ENCODE assay signal across 33 cellular contexts in the genomic region with DNA sequence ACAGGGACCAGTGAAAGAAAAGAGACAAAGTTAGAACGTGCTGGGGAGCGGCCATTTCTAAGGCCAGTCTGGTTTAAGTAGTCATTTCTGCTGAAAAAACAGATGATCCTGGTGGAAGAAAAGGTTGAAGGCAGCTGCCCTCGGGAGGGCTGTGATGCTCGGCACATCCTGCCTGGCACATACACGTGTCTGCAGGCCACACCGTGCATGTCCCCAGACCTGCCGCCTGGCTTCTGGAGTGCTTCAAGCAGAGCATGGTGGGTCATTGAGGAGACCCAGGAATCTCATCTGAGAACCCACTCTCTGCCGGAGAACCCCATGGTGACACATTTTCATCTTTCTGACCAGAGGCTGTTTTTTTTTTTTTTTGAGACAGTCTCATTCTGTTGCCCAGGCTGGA. TPM values are rescaled to one million over a fixed set of nuclear protein-coding genes. Genes with fewer than 3 reads are reported as not detected.
A peak's percentile ranks its signal among the peaks of the same experiment; 100 is the strongest.
DNase-seq lines count a peak whose midpoint lies in the region; ATAC-seq, FAIRE-seq and TF ChIP-seq lines count a peak whose summit lies in the region.
"Had no signal": no experiment of that assay in that cellular context is flagged by ENCODE, and none has a peak within 500 bp of the region (broad histone marks: within the 10 kb centered on the region; RNA-seq: fewer than 3 reads in every experiment).

No MANE protein-coding gene starts in this region.

- FAIRE-seq in frontal cortex (lab: Jason Lieb, UNC): no peak
- FAIRE-seq: A549, GM12891, HTR-8/SVneo had no signal

- H3K18ac ChIP-seq in neuronal stem cell (ENCODE audit: low read length): peak overlapping the region; percentile 13

- no peak overlapping the region for H4K91ac ChIP-seq in neuronal stem cell (ENCODE audit: low read depth, low read length, poor library complexity)

- H3K23ac ChIP-seq in neuronal stem cell (ENCODE audit: low read depth, low read length, poor library complexity): no peak overlapping the region

- no peaks in the 10 kb centered on the region for H3K79me1 ChIP-seq in neuronal stem cell (ENCODE audit: low read depth, low read length)

- peaks cover 44% of the 10 kb centered on the region for H3K36me3 Mint-ChIP-seq in CD8-positive, alpha-beta T cell
- H3K36me3 Mint-ChIP-seq in activated T-helper 17 cell treated with anti-CD3 and anti-CD28 coated beads, Interleukin-2, amount 50 U/mL, for 72 hours (ENCODE audit: low read depth): peaks cover 52% of the 10 kb centered on the region

- no peak overlapping the region for H3K14ac ChIP-seq in neuronal stem cell (ENCODE audit: low read length)

- intact Hi-C loops in cardiac septum (cut with DNase I): no loop called here
- intact Hi-C loops in CD8-positive, alpha-beta T cell (cut with DNase I, micrococcal nuclease): loop anchor here in 1 of 2 experiments (10.0 kb wide), 1 partner anchor 522 kb away; no protein-coding TSS in a partner anchor

- no peak for TF ChIP-seq CTCF in cardiac muscle cell (IDR thresholded peaks at IDR 0.05; ENCODE audit: low read depth, low read length)
- no peak for TF ChIP-seq CTCF in CD8-positive, alpha-beta T cell (IDR thresholded peaks at IDR 0.05)

- no peaks in the 10 kb centered on the region for H3K9me3 Mint-ChIP-seq in CD8-positive, alpha-beta T cell
- H3K9me3 Mint-ChIP-seq in activated T-helper 17 cell treated with anti-CD3 and anti-CD28 coated beads, Interleukin-2, amount 50 U/mL, for 72 hours: no peaks in the 10 kb centered on the region
- H3K9me3 Mint-ChIP-seq: CD8-positive, alpha-beta memory T cell; GM23338; HFFc6 had no signal

- H3K4me1 ChIP-seq in cardiac muscle cell (ENCODE audit: low read depth) (peaks cover 4% of the 10 kb centered on the region), neuronal stem cell (ENCODE audit: control insufficient read depth in 2 of 2, insufficient read depth in 1 of 2, low read depth in 1 of 2, low read length in 2 of 2) (no peaks in the 10 kb centered on the region)
- peaks cover 8% of the 10 kb centered on the region for H3K4me1 ChIP-seq in CD8-positive, alpha-beta T cell (ENCODE audit: insufficient read depth, low read length)

- H3K4me1 Mint-ChIP-seq in CD8-positive, alpha-beta T cell (ENCODE audit: low read depth): peaks cover 16% of the 10 kb centered on the region
- H3K4me1 Mint-ChIP-seq in activated T-helper 17 cell treated with anti-CD3 and anti-CD28 coated beads, Interleukin-2, amount 50 U/mL, for 72 hours: peaks cover 15% of the 10 kb centered on the region

- no peak for ATAC-seq in CD8-positive, alpha-beta T cell
- ATAC-seq in activated T-helper 17 cell treated with anti-CD3 and anti-CD28 coated beads, Interleukin-2, amount 50 U/mL, for 72 hours (replicated peaks): no peak
- ATAC-seq: A549, GM23338 had no signal

- peak overlapping the region; percentile 76 for H3K27ac Mint-ChIP-seq in CD8-positive, alpha-beta T cell
- H3K27ac Mint-ChIP-seq in activated T-helper 17 cell treated with anti-CD3 and anti-CD28 coated beads, Interleukin-2, amount 50 U/mL, for 72 hours: peak overlapping the region; percentile 56
- H3K27ac Mint-ChIP-seq: GM23338, HFFc6 had no signal

- no peak overlapping the region for H3K4me3 Mint-ChIP-seq in CD8-positive, alpha-beta T cell
- H3K4me3 Mint-ChIP-seq in activated T-helper 17 cell treated with anti-CD3 and anti-CD28 coated beads, Interleukin-2, amount 50 U/mL, for 72 hours: no peak overlapping the region
- H3K4me3 Mint-ChIP-seq: CD8-positive, alpha-beta memory T cell; GM23338; HFFc6 had no signal

- H2BK12ac ChIP-seq in neuronal stem cell (ENCODE audit: low read length): no peak overlapping the region

- no CpG with 5 or more reads among the region's 8 CpGs for WGBS in neuronal stem cell (ENCODE audit: extremely low coverage in 2 of 2, insufficient read length in 2 of 2, insufficient replicate concordance in 1 of 2), 2 donors

- H3K4me3 ChIP-seq in cardiac muscle cell (no peak overlapping the region), neuronal stem cell (ENCODE audit: low read length in 2 of 2) (no peak overlapping the region)
- no peak overlapping the region for H3K4me3 ChIP-seq in CD8-positive, alpha-beta T cell (ENCODE audit: low read depth, low read length)
- H3K4me3 ChIP-seq: A549, GM23338, HAP-1, MG63 had no signal

- CTCF ChIA-PET in CD8-positive, alpha-beta T cell (lab: Charles Lee): no interaction called here

- no peak overlapping the region for H4K8ac ChIP-seq in neuronal stem cell (ENCODE audit: low read depth, low read length)

- DNase-seq in cardiac muscle cell (ENCODE audit: low read depth in 1 of 2, low spot score in 1 of 2) (no peak), cardiac septum (ENCODE audit: low spot score) (no peak), neuronal stem cell (ENCODE audit: low spot score) (no peak), NCI-H82 treated with DMSO at 0.1 percent for 48 hours (lab: John Stamatoyannopoulos, UW; ENCODE audit: unreplicated experiment) (no peak), GOT3 (lab: John Stamatoyannopoulos, UW) (no peak), frontal cortex (ENCODE audit: low spot score in 2 of 2) (no peak)
- no peak for DNase-seq in CD8-positive, alpha-beta T cell
- DNase-seq: AML-193; C1 segment of cervical spinal cord; CD8-positive, alpha-beta memory T cell; DMS 273 treated with DMSO at 0.1 percent for 48 hours; DMS79; EL; GF-D8; HFFc6; KG1; MG63; NCI-H1105 treated with DMSO at 0.1 percent for 48 hours; NCI-H146; NCI-H1930; NCI-H2107; NCI-H446; NCI-H524 treated with DMSO at 0.1 percent for 48 hours; NCI-H774; NK-92 treated with Interleukin-12 subunit alpha and Interleukin-12 subunit beta, amount 100 ng/mL, for 24 hours; SHP77 had no signal

- H3K27me3 ChIP-seq in cardiac muscle cell (no peaks in the 10 kb centered on the region), neuronal stem cell (ENCODE audit: control insufficient read depth in 3 of 3, insufficient read depth in 3 of 3, low read depth in 1 of 3, low read length in 3 of 3) (no peaks in the 10 kb centered on the region)
- H3K27me3 ChIP-seq in CD8-positive, alpha-beta T cell (ENCODE audit: insufficient read depth, low read length): no peaks in the 10 kb centered on the region
- H3K27me3 ChIP-seq: MG63 had no signal

- no peak overlapping the region for H3K4ac ChIP-seq in neuronal stem cell (ENCODE audit: low read length)

- H2AK5ac ChIP-seq in neuronal stem cell (ENCODE audit: low read depth, low read length): no peak overlapping the region

- H3K9ac ChIP-seq in neuronal stem cell (ENCODE audit: low read depth, low read length, poor library complexity): no peak overlapping the region

- peak overlapping the region; percentile 16 for H3K27ac ChIP-seq in cardiac muscle cell
- no peak overlapping the region for H3K27ac ChIP-seq in CD8-positive, alpha-beta T cell (ENCODE audit: low read depth, low read length)
- H3K27ac ChIP-seq in neuronal stem cell (replicated peaks; ENCODE audit: low read length): no peak overlapping the region
- H3K27ac ChIP-seq: A549, RWPE1 had no signal

- H2BK15ac ChIP-seq in neuronal stem cell (ENCODE audit: low read length): no peak overlapping the region

- no peak overlapping the region for H2AFZ ChIP-seq in neuronal stem cell (ENCODE audit: low read length)
- H2AFZ ChIP-seq: GM23338 had no signal

- POLR2A ChIA-PET in CD8-positive, alpha-beta T cell (lab: Charles Lee): no interaction called here

- H2BK120ac ChIP-seq in neuronal stem cell (ENCODE audit: low read depth, low read length): no peak overlapping the region

- no peaks in the 10 kb centered on the region for H3K27me3 Mint-ChIP-seq in CD8-positive, alpha-beta T cell (ENCODE audit: low read depth)
- no peaks in the 10 kb centered on the region for H3K27me3 Mint-ChIP-seq in activated T-helper 17 cell treated with anti-CD3 and anti-CD28 coated beads, Interleukin-2, amount 50 U/mL, for 72 hours
- H3K27me3 Mint-ChIP-seq: CD8-positive, alpha-beta memory T cell had no signal

- peaks cover 18% of the 10 kb centered on the region for H3K36me3 ChIP-seq in cardiac muscle cell
- H3K36me3 ChIP-seq in CD8-positive, alpha-beta T cell (ENCODE audit: insufficient read depth, low read length): no peaks in the 10 kb centered on the region
- H3K36me3 ChIP-seq in neuronal stem cell (replicated peaks in 1 of 2; ENCODE audit: control insufficient read depth in 2 of 2, insufficient read depth in 2 of 2, low read length in 2 of 2): peaks cover 8 to 47% of the 10 kb centered on the region in 2 donors

- H2BK5ac ChIP-seq in neuronal stem cell (ENCODE audit: low read length): no peak overlapping the region

- no peaks in the 10 kb centered on the region for H3K9me3 ChIP-seq in cardiac muscle cell (ENCODE audit: low read depth)
- no peaks in the 10 kb centered on the region for H3K9me3 ChIP-seq in CD8-positive, alpha-beta T cell (ENCODE audit: low read length)
- H3K9me3 ChIP-seq in neuronal stem cell (replicated peaks in 1 of 2; ENCODE audit: control insufficient read depth in 2 of 2, insufficient read depth in 1 of 2, low read depth in 1 of 2, low read length in 2 of 2): no peaks in the 10 kb centered on the region
- H3K9me3 ChIP-seq: A549, HAP-1, MG63 had no signal

- no peak overlapping the region for H3K4me2 ChIP-seq in neuronal stem cell (ENCODE audit: insufficient read depth, low read length, poor library complexity, severe bottlenecking)
- H3K4me2 ChIP-seq: A549, GM23338 had no signal

RNA-seq across cellular contexts. Expression of a gene that starts 32.4 kb away (rescaled TPM):
- total RNA-seq in cardiac muscle cell (6.5 and 12.1 TPM in 2 replicates), cardiac septum (29.5 TPM), frontal cortex (49.3 TPM)
- 18.6 and 19.2 TPM in 2 replicates for polyA plus RNA-seq in cardiac muscle cell
- 10 to 100 TPM; 15.1 to 18.6 TPM for total RNA-seq in CD8-positive, alpha-beta T cell
- 10 to 100 TPM; 38.5 to 38.8 TPM for total RNA-seq in activated T-helper 17 cell treated with anti-CD3 and anti-CD28 coated beads, Interleukin-2, amount 50 U/mL, for 72 hours
- 11.8 TPM for polyA plus RNA-seq in neuronal stem cell (2013, experiment 1 of 2)
- 14.2 TPM for polyA plus RNA-seq in neuronal stem cell (2013, experiment 2 of 2)

RNA-seq across cellular contexts. Expression of a gene that starts 46.0 kb away (rescaled TPM):
- 36.8 and 47.2 TPM in 2 replicates for total RNA-seq in cardiac muscle cell
- 64.6 and 87.6 TPM in 2 replicates for polyA plus RNA-seq in cardiac muscle cell
- total RNA-seq in cardiac septum: 37.0 TPM
- total RNA-seq in CD8-positive, alpha-beta T cell: 10 to 100 TPM; 10.1 to 10.7 TPM
- 1 to 10 TPM; 5.8 to 8.5 TPM for total RNA-seq in activated T-helper 17 cell treated with anti-CD3 and anti-CD28 coated beads, Interleukin-2, amount 50 U/mL, for 72 hours
- polyA plus RNA-seq in neuronal stem cell (2013, experiment 1 of 2): 70.2 TPM
- polyA plus RNA-seq in neuronal stem cell (2013, experiment 2 of 2): 68.9 TPM
- 60.3 TPM for total RNA-seq in frontal cortex
